13 cellular contexts compared by ENCODE assay signal in the genomic region with DNA sequence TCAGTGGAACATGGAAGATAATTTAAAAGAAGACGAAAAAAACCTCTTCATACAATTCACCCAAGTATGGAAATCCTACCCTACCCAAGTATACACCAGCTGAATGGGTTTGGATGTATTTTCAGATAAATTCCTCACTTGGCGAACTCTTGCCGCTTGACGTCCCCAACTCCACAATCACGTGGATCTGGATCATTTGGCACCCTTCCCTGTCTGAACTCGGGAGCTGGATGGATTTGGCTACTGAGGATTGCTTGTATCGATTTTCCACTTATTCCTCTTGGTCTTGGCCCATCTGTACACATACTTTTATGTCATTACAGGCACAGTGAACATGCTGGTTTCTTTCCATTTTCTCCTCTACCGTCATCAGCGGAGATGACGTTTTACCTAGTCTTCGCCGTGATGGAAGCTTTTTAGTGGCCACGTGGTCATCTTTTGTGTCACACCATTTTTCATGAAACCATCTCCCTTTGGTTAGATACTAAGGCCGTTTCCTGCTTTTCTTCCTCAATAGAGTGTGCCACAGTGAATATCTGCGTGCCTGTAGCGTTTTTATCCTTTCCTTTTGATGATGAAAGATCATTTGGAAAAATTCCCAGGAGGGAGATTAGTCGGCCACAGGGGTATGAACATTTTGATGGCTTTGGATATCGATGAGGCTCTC. TPM values are rescaled to one million over a fixed set of nuclear protein-coding genes. Genes with fewer than 3 reads are reported as not detected.
DNase-seq lines count a peak whose midpoint lies in the region; ATAC-seq, FAIRE-seq and TF ChIP-seq lines count a peak whose summit lies in the region.
"Had no signal": no experiment of that assay in that cellular context is flagged by ENCODE, and none has a peak within 500 bp of the region (broad histone marks: within the 10 kb centered on the region; RNA-seq: fewer than 3 reads in every experiment).

No MANE protein-coding gene starts in this region.

- H3K9ac ChIP-seq in neural progenitor cell, result no peak overlapping the region

- H3F3A ChIP-seq in neural progenitor cell (ENCODE audit: low read depth), result peaks cover 13% of the 10 kb centered on the region

- no peak overlapping the region for H3K4me3 Mint-ChIP-seq in CD8-positive, alpha-beta T cell
- H3K4me3 Mint-ChIP-seq in endothelial cell (ENCODE audit: unreplicated experiment) (peak overlapping the region; percentile 79), neural progenitor cell (peak overlapping the region; percentile 54)
- H3K4me3 Mint-ChIP-seq: stimulated activated memory B cell treated with anti-CD40 and anti-IgM and Interleukin-4, amounts not matched to agents 10 μg/mL and 1 μg/mL and 100 μg/mL, for 72 hours had no signal

- H3K4me3 ChIP-seq in CD8-positive, alpha-beta T cell (ENCODE audit: low read depth, low read length), result no peak overlapping the region
- H3K4me3 ChIP-seq in neural progenitor cell, result no peak overlapping the region
- H3K4me3 ChIP-seq: gastrocnemius medialis had no signal

- H2AFZ ChIP-seq in neural progenitor cell (replicated peaks), result no peak overlapping the region

- H3K4me1 Mint-ChIP-seq in CD8-positive, alpha-beta T cell (ENCODE audit: low read depth), result peaks cover 50% of the 10 kb centered on the region
- H3K4me1 Mint-ChIP-seq in endothelial cell (ENCODE audit: unreplicated experiment) (peaks cover 74% of the 10 kb centered on the region), neural progenitor cell (peaks cover 64% of the 10 kb centered on the region)

- H3K27me3 Mint-ChIP-seq in CD8-positive, alpha-beta T cell (ENCODE audit: low read depth), result no peaks in the 10 kb centered on the region
- H3K27me3 Mint-ChIP-seq in endothelial cell (ENCODE audit: unreplicated experiment) (peaks cover 18% of the 10 kb centered on the region), neural progenitor cell (ENCODE audit: insufficient read depth, low read depth) (peaks cover 4% of the 10 kb centered on the region)
- H3K27me3 Mint-ChIP-seq: stimulated activated memory B cell treated with anti-CD40 and anti-IgM and Interleukin-4, amounts not matched to agents 10 μg/mL and 1 μg/mL and 100 μg/mL, for 72 hours had no signal

- H3K27ac Mint-ChIP-seq in CD8-positive, alpha-beta T cell, result peak overlapping the region; percentile 32
- H3K27ac Mint-ChIP-seq in endothelial cell (ENCODE audit: unreplicated experiment) (peak overlapping the region; percentile 98), neural progenitor cell (peak overlapping the region; percentile 98)

- H3K4me2 ChIP-seq in neural progenitor cell, result peak overlapping the region; percentile 46

- DNase-seq in CD8-positive, alpha-beta T cell, result no peak
- DNase-seq in NCI-H446 (lab: John Stamatoyannopoulos, UW) (peak; percentile 81 to 87), endothelial cell (ENCODE audit: low spot score) (no peak), neural progenitor cell (ENCODE audit: low spot score) (no peak), GM12891 (ENCODE audit: insufficient read length, low spot score) (no peak), glomerular visceral epithelial cell (ENCODE audit: extremely low spot score) (no peak)
- no peak for DNase-seq in activated CD4-positive, CD25-positive, alpha-beta regulatory T cell treated with anti-CD3 and anti-CD28 coated beads, Interleukin-2, amount 50 U/mL, for 72 hours
- DNase-seq: activated CD8-positive, alpha-beta memory T cell treated with anti-CD3 and anti-CD28 coated beads, Interleukin-2, amount 50 U/mL, for 4 hours; gastrocnemius medialis; NCI-H1436; T-helper 9 cell had no signal

- FAIRE-seq in GM12891 (lab: Jason Lieb, UNC), result no peak

- peaks cover 12% of the 10 kb centered on the region for H3K36me3 Mint-ChIP-seq in CD8-positive, alpha-beta T cell
- H3K36me3 Mint-ChIP-seq in endothelial cell (ENCODE audit: low read depth, unreplicated experiment) (peaks cover 19% of the 10 kb centered on the region), neural progenitor cell (peaks cover 3% of the 10 kb centered on the region)
- H3K36me3 Mint-ChIP-seq: stimulated activated memory B cell treated with anti-CD40 and anti-IgM and Interleukin-4, amounts not matched to agents 10 μg/mL and 1 μg/mL and 100 μg/mL, for 72 hours had no signal

- no peak for ATAC-seq in CD8-positive, alpha-beta T cell
- no peak for ATAC-seq in HG02798 (IDR thresholded peaks at IDR 0.05; ENCODE audit: poor library complexity, unreplicated experiment)
- ATAC-seq: gastrocnemius medialis; stimulated activated memory B cell treated with anti-CD40 and anti-IgM and Interleukin-4, amounts not matched to agents 10 μg/mL and 1 μg/mL and 100 μg/mL, for 72 hours had no signal

- H3K9me3 ChIP-seq in CD8-positive, alpha-beta T cell (ENCODE audit: low read length), result no peaks in the 10 kb centered on the region
- H3K9me3 ChIP-seq in neural progenitor cell (ENCODE audit: low read depth), result no peaks in the 10 kb centered on the region
- H3K9me3 ChIP-seq: gastrocnemius medialis had no signal

- H4K20me1 ChIP-seq in neural progenitor cell (ENCODE audit: low read depth), result peaks cover 97% of the 10 kb centered on the region

- H3K9me3 Mint-ChIP-seq in CD8-positive, alpha-beta T cell, result no peaks in the 10 kb centered on the region
- H3K9me3 Mint-ChIP-seq in endothelial cell (ENCODE audit: unreplicated experiment), result no peaks in the 10 kb centered on the region
- H3K9me3 Mint-ChIP-seq in neural progenitor cell, result no peaks in the 10 kb centered on the region
- H3K9me3 Mint-ChIP-seq: stimulated activated memory B cell treated with anti-CD40 and anti-IgM and Interleukin-4, amounts not matched to agents 10 μg/mL and 1 μg/mL and 100 μg/mL, for 72 hours had no signal

- no peaks in the 10 kb centered on the region for H3K4me1 ChIP-seq in CD8-positive, alpha-beta T cell (ENCODE audit: insufficient read depth, low read length)
- H3K4me1 ChIP-seq in neural progenitor cell, result peaks cover 18% of the 10 kb centered on the region

- TF ChIP-seq CTCF in CD8-positive, alpha-beta T cell (IDR thresholded peaks at IDR 0.05), result no peak
- no peak for TF ChIP-seq CTCF in endothelial cell (IDR thresholded peaks at IDR 0.05; ENCODE audit: unreplicated experiment)
- TF ChIP-seq CTCF in neural progenitor cell (IDR thresholded peaks at IDR 0.05), result no peak

- no peak overlapping the region for H3K27ac ChIP-seq in CD8-positive, alpha-beta T cell (ENCODE audit: low read depth, low read length)
- peak overlapping the region; percentile 89 for H3K27ac ChIP-seq in neural progenitor cell

- POLR2A ChIA-PET in CD8-positive, alpha-beta T cell (lab: Charles Lee), result interaction anchor here (0.6 kb wide), 1 partner anchor 221 kb away, joined by 3 read pairs; no protein-coding TSS in a partner anchor

- no peak for TF ChIP-seq POLR2A in GM12891 (IDR thresholded peaks at IDR 0.05; ENCODE audit: low read depth, low read length)

- H3K36me3 ChIP-seq in CD8-positive, alpha-beta T cell (ENCODE audit: insufficient read depth, low read length), result no peaks in the 10 kb centered on the region
- no peaks in the 10 kb centered on the region for H3K36me3 ChIP-seq in neural progenitor cell
- H3K36me3 ChIP-seq: gastrocnemius medialis had no signal

- intact Hi-C loops in CD8-positive, alpha-beta T cell (cut with DNase I, micrococcal nuclease), result no loop called here

- CTCF ChIA-PET in CD8-positive, alpha-beta T cell (lab: Charles Lee), result no interaction called here

- no peaks in the 10 kb centered on the region for H3K27me3 ChIP-seq in CD8-positive, alpha-beta T cell (ENCODE audit: insufficient read depth, low read length)
- H3K27me3 ChIP-seq in neural progenitor cell, result no peaks in the 10 kb centered on the region
- H3K27me3 ChIP-seq: gastrocnemius medialis had no signal

- H3K79me2 ChIP-seq in neural progenitor cell (ENCODE audit: low read depth), result peaks cover 100% of the 10 kb centered on the region

TF ChIP-seq in GM12891, 5 proteins besides CTCF, POLR2A, EP300 and RAD21:
- TF ChIP-seq SPI1 (IDR thresholded peaks at IDR 0.05; ENCODE audit: low read depth, low read length), result no peak
- no peak for TF ChIP-seq TAF1 (IDR thresholded peaks at IDR 0.05; ENCODE audit: low read depth, low read length)
- no peak for TF ChIP-seq POU2F2 (IDR thresholded peaks at IDR 0.05; ENCODE audit: low read depth, low read length)
- no peak for TF ChIP-seq POLR2AphosphoS5 (IDR thresholded peaks at IDR 0.05; ENCODE audit: low read depth, low read length)
- no peak for TF ChIP-seq PAX5 (IDR thresholded peaks at IDR 0.05; ENCODE audit: insufficient read depth, low read length, severe bottlenecking)
TF ChIP-seq in GM12891: peak in this region for 0.

RNA-seq across cellular contexts. Expression of gene CMIP, which starts 47.0 kb away (rescaled TPM):
- total RNA-seq in CD8-positive, alpha-beta T cell, result 10 to 100 TPM; 40.9 to 42.1 TPM
- total RNA-seq in endothelial cell (ENCODE audit: unreplicated experiment), result 98.9 TPM
- 6.6 and 12.5 TPM in 2 replicates for total RNA-seq in neural progenitor cell (ENCODE audit: low replicate concordance)
- 15.3 TPM for polyA plus RNA-seq in GM12891 (2012; ENCODE audit: low read depth, missing spikeins)

Comparison
In these comparisons a context has a peak if more than half of its experiments do, and no peak if none do; other contexts are left out.
1. DNase-seq: peak in NCI-H446 (2 of 2); none in CD8-positive, alpha-beta T cell (0 of 7), endothelial cell (single experiment), neural progenitor cell (single experiment), GM12891 (single experiment), activated CD4-positive, CD25-positive, alpha-beta regulatory T cell treated with anti-CD3 and anti-CD28 coated beads, Interleukin-2, amount 50 U/mL, for 72 hours (single experiment) and glomerular visceral epithelial cell (single experiment).
2. H3K27ac Mint-ChIP-seq: peak in every context shown above with its lines; median percentile 98 in endothelial cell; 98 in neural progenitor cell; 32 in CD8-positive, alpha-beta T cell.